Comparison of ENCODE assay signal across 7 cellular contexts in the genomic region with DNA sequence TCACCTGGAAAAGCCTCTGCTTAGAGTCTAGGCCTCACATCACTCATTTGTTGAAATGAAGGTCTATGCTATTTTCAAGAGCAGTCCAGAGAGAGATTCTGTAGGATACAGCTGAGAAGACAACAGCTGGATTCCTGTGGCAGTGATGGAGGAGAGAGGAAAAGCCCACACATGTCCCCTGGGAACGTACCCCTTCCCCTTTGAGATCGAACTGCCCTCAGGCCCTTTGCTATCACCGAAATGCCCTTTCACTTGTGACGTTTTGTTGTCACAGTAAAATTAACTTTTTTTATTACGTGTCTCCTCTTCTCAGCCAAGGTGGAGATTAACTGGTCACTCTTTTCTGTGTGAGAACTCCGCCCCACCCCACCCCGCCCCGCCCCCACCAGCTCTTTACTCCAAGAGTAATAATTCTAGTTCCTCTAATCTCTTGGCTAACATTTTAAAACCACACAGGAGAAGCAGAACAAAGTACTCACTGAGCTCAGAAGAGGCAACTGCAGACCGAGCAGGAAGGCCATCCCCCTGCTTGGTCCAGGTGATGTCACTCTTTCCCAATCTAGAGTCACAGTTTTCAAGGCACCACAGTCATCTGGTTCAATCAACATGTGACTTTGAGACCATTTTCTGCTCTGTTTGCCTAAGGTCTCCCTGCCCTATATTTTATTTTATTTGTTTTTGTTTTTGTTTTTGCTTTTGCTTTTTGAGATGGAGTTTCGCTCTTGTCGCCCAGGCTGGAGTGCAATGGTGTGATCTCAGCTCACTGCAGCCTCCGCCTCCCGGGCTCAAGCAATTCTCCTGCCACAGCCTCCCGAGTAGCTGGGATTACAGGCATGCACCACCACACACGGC.
A peak's percentile ranks its signal among the peaks of the same experiment; 100 is the strongest.
DNase-seq lines count a peak whose midpoint lies in the region; ATAC-seq and TF ChIP-seq lines count a peak whose summit lies in the region.

No MANE protein-coding gene starts in this region.

- no peak for TF ChIP-seq EP300 in transverse colon (IDR thresholded peaks at IDR 0.05; ENCODE audit: low read depth)
- TF ChIP-seq EP300 in sigmoid colon (IDR thresholded peaks at IDR 0.05) = no peak

- intact Hi-C loops in esophagus squamous epithelium (cut with DNase I) = no loop called here
- intact Hi-C loops in transverse colon (cut with DNase I; ENCODE audit: low total_unique reads) = loop anchor here (5.0 to 10.0 kb wide), 2 partner anchors 172 to 475 kb away; a partner anchor contains a TSS
- intact Hi-C loops in sigmoid colon (cut with DNase I) = loop anchor here (5.0 to 10.0 kb wide), 4 partner anchors 57 to 585 kb away; a partner anchor contains a TSS

- no peak for TF ChIP-seq POLR2A in esophagus squamous epithelium (IDR thresholded peaks at IDR 0.05)
- TF ChIP-seq POLR2A in transverse colon (IDR thresholded peaks at IDR 0.05) = no peak
- TF ChIP-seq POLR2A in sigmoid colon (IDR thresholded peaks at IDR 0.05) = no peak

- H3K4me3 ChIP-seq in esophagus squamous epithelium (no peak overlapping the region), transverse colon (no peak overlapping the region), sigmoid colon (no peak overlapping the region)

- no peaks in the 10 kb centered on the region for H3K36me3 ChIP-seq in esophagus squamous epithelium
- H3K36me3 ChIP-seq in transverse colon = no peaks in the 10 kb centered on the region
- H3K36me3 ChIP-seq in sigmoid colon = no peaks in the 10 kb centered on the region

- ATAC-seq in GM19467 (IDR thresholded peaks at IDR 0.05; ENCODE audit: unreplicated experiment) = peak; percentile 67

- TF ChIP-seq CTCF in esophagus squamous epithelium (IDR thresholded peaks at IDR 0.05) (no peak), transverse colon (IDR thresholded peaks at IDR 0.05) (no peak), sigmoid colon (IDR thresholded peaks at IDR 0.05) (no peak)

- in situ Hi-C loops in transverse colon (cut with MboI; ENCODE audit: low pct_ligation_motif_present in 1 of 4, low pct_unique_long_range_greater_than_20kb in 1 of 4, low sequenced_read_pairs in 3 of 4) = loop anchor here in 2 of 4 donors (5.0 to 25.0 kb wide), 3 partner anchors 182 to 457 kb away; a partner anchor contains a TSS

- DNase-seq in NOMO-1 treated with dmso at 0.1 percent for 144 hours (lab: John Stamatoyannopoulos, UW; ENCODE audit: unreplicated experiment) = peak; percentile 84
- DNase-seq in esophagus squamous epithelium (lab: John Stamatoyannopoulos, UW) = no peak
- DNase-seq in transverse colon = peak; percentile 47
- DNase-seq in kidney glomerular epithelial cell (lab: John Stamatoyannopoulos, UW) = no peak
- no peak for DNase-seq in RPMI8226
- DNase-seq in sigmoid colon = no peak

- H3K27me3 ChIP-seq in esophagus squamous epithelium (no peaks in the 10 kb centered on the region), transverse colon (no peaks in the 10 kb centered on the region), sigmoid colon (no peaks in the 10 kb centered on the region)

- 71 to 72% methylated on average over 14 of the region's 15 CpGs for WGBS in esophagus squamous epithelium, 2 donors
- 66 to 75% methylated on average over 7 to 15 of the region's 15 CpGs for WGBS in transverse colon (ENCODE audit: low coverage in 1 of 2), 2 donors
- 45 to 69% methylated on average over 15 of the region's 15 CpGs for WGBS in sigmoid colon, 2 donors

- H3K4me1 ChIP-seq in esophagus squamous epithelium = peaks cover 17 to 65% (median 23%) of the 10 kb centered on the region in 3 donors
- H3K4me1 ChIP-seq in transverse colon = peaks cover 14 to 60% (median 33%) of the 10 kb centered on the region in 4 donors
- peaks cover 0 to 42% (median 26%) of the 10 kb centered on the region in 4 donors for H3K4me1 ChIP-seq in sigmoid colon

- H3K9me3 ChIP-seq in esophagus squamous epithelium (no peaks in the 10 kb centered on the region), transverse colon (no peaks in the 10 kb centered on the region), sigmoid colon (no peaks in the 10 kb centered on the region)

- peak overlapping the region; percentile 42 to 82 (median 64) for H3K27ac ChIP-seq in esophagus squamous epithelium
- peak overlapping the region; percentile 71 to 77 (median 72) for H3K27ac ChIP-seq in transverse colon
- H3K27ac ChIP-seq in sigmoid colon = peak overlapping the region in 2 of 4 donors; percentile 24 to 44

Comparison
In these comparisons a context has a peak if more than half of its experiments do, and no peak if none do; other contexts are left out.
1. DNase-seq: peak in NOMO-1 treated with dmso at 0.1 percent for 144 hours (single experiment) and transverse colon (single experiment); none in esophagus squamous epithelium (single experiment), kidney glomerular epithelial cell (single experiment), RPMI8226 (single experiment) and sigmoid colon (single experiment).